Comparison of ENCODE assay signal across 15 cellular contexts in genomic region chr21:34078915-34079314, GRCh38. TPM values are rescaled to one million over a fixed set of nuclear protein-coding genes. Genes with fewer than 3 reads are reported as not detected.
DNase-seq lines count a peak whose midpoint lies in the region; ATAC-seq and TF ChIP-seq lines count a peak whose summit lies in the region.
"Had no signal": no experiment of that assay in that cellular context is flagged by ENCODE, and none has a peak within 500 bp of the region (broad histone marks: within the 10 kb centered on the region; RNA-seq: fewer than 3 reads in every experiment).

No MANE protein-coding gene starts in this region.

- ATAC-seq in left ventricle myocardium superior (peak; percentile 58), Right ventricle myocardium inferior (no peak), HG03342 (IDR thresholded peaks at IDR 0.05; ENCODE audit: unreplicated experiment) (no peak), HG02840 (IDR thresholded peaks at IDR 0.05; ENCODE audit: low FRiP score, unreplicated experiment) (no peak)
- ATAC-seq: foreskin keratinocyte, WTC11 had no signal

- no peak for TF ChIP-seq CTCF in endodermal cell (conservative IDR thresholded peaks at IDR 0.05)

- H3K4me3 ChIP-seq in endodermal cell (ENCODE audit: low read length) = peak overlapping the region; percentile 91
- no peak overlapping the region for H3K4me3 ChIP-seq in subcutaneous abdominal adipose tissue (ENCODE audit: low read depth in 1 of 5, low read length in 5 of 5)
- H3K4me3 ChIP-seq: SJSA1 had no signal

- H3K9me3 ChIP-seq in endodermal cell (ENCODE audit: control insufficient read depth, low read length) = no peaks in the 10 kb centered on the region
- no peaks in the 10 kb centered on the region for H3K9me3 ChIP-seq in subcutaneous abdominal adipose tissue (ENCODE audit: control insufficient read depth in 5 of 5, low read length in 5 of 5)
- H3K9me3 ChIP-seq: SJSA1 had no signal

- no peak overlapping the region for H3K27ac Mint-ChIP-seq in endodermal cell
- H3K27ac Mint-ChIP-seq: WTC11 had no signal

- no peaks in the 10 kb centered on the region for H3K9me3 Mint-ChIP-seq in endodermal cell
- H3K9me3 Mint-ChIP-seq: naive B cell, WTC11 had no signal

- no peaks in the 10 kb centered on the region for H3K27me3 Mint-ChIP-seq in endodermal cell (ENCODE audit: insufficient read depth)
- H3K27me3 Mint-ChIP-seq: naive B cell had no signal

- H3K27ac ChIP-seq in endodermal cell (ENCODE audit: low read depth, low read length) (no peak overlapping the region), subcutaneous abdominal adipose tissue (ENCODE audit: low read depth, low read length) (peak overlapping the region; percentile 39)
- H3K27ac ChIP-seq: foreskin keratinocyte, SJSA1 had no signal

- H3K36me3 ChIP-seq in endodermal cell (ENCODE audit: control insufficient read depth, insufficient read depth, low read length) (peaks cover 68% of the 10 kb centered on the region), subcutaneous abdominal adipose tissue (ENCODE audit: control insufficient read depth in 5 of 5, insufficient read depth in 5 of 5, low read length in 5 of 5) (peaks cover 0 to 4% (median 0%) of the 10 kb centered on the region in 5 donors)

- peaks cover 18% of the 10 kb centered on the region for H3K4me1 ChIP-seq in endodermal cell (ENCODE audit: control insufficient read depth, insufficient read depth, low read length)
- peaks cover 0 to 75% (median 59%) of the 10 kb centered on the region in 5 donors for H3K4me1 ChIP-seq in subcutaneous abdominal adipose tissue (ENCODE audit: control insufficient read depth in 5 of 5, insufficient read depth in 5 of 5, low read length in 5 of 5)

- H3K4me1 Mint-ChIP-seq in endodermal cell = peaks cover 86% of the 10 kb centered on the region

- DNase-seq in left ventricle myocardium superior (no peak), Right ventricle myocardium inferior (ENCODE audit: missing footprints) (no peak), endodermal cell (no peak), NCI-H146 treated with DMSO at 0.1 percent for 48 hours (lab: John Stamatoyannopoulos, UW; ENCODE audit: unreplicated experiment) (no peak)
- DNase-seq in activated CD4-positive, alpha-beta T cell treated with anti-CD3 and anti-CD28 coated beads, Interleukin-2, amount 50 U/mL, for 48 hours = peak; percentile 23 to 34
- DNase-seq: amniotic stem cell, foreskin keratinocyte, naive B cell, NCI-H1694, NCI-H69 had no signal

- H3K4me3 Mint-ChIP-seq in endodermal cell = no peak overlapping the region
- H3K4me3 Mint-ChIP-seq: WTC11 had no signal

- intact Hi-C loops in left ventricle myocardium superior (cut with micrococcal nuclease) = loop anchor here (10.0 kb wide), 1 partner anchor 144 kb away; no protein-coding TSS in a partner anchor
- intact Hi-C loops in Right ventricle myocardium inferior (cut with DNase I) = loop anchor here (2.0 to 5.0 kb wide), 2 partner anchors 48 to 122 kb away; no protein-coding TSS in a partner anchor

- H3K27me3 ChIP-seq in endodermal cell (ENCODE audit: control insufficient read depth, insufficient read depth, low read length, poor library complexity, severe bottlenecking) = no peaks in the 10 kb centered on the region
- no peaks in the 10 kb centered on the region for H3K27me3 ChIP-seq in subcutaneous abdominal adipose tissue (ENCODE audit: control insufficient read depth in 5 of 5, insufficient read depth in 4 of 5, low read length in 5 of 5)
- H3K27me3 ChIP-seq: foreskin keratinocyte, SJSA1 had no signal

- WGBS in endodermal cell (ENCODE audit: insufficient coverage in 1 of 2, insufficient read length in 1 of 2), 2 experiments = 95 to 100% methylated on average over 1 to 2 of the region's 2 CpGs

- H3K36me3 Mint-ChIP-seq in endodermal cell (ENCODE audit: low read depth) = peaks cover 57% of the 10 kb centered on the region

- H3K9ac ChIP-seq in endodermal cell (ENCODE audit: extremely low read depth, low read length, poor library complexity, severe bottlenecking) (no peak overlapping the region), subcutaneous abdominal adipose tissue (ENCODE audit: low read length in 5 of 5) (no peak overlapping the region)

RNA-seq across cellular contexts. Expression of gene MRPS6, which starts 5.5 kb away (rescaled TPM):
- total RNA-seq in left ventricle myocardium superior = 63.0 TPM
- total RNA-seq in Right ventricle myocardium inferior = 72.2 TPM
- 100 to 1,000 TPM; 221 to 282 TPM for total RNA-seq in endodermal cell
- 154 TPM for polyA plus RNA-seq in endodermal cell (2013, experiment 1 of 2)
- polyA plus RNA-seq in endodermal cell (2013, experiment 2 of 2) = 161 TPM

RNA-seq across cellular contexts. Expression of gene SLC5A3, which starts 5.5 kb away (rescaled TPM):
- total RNA-seq in left ventricle myocardium superior = 4.3 TPM
- 6.2 TPM for total RNA-seq in Right ventricle myocardium inferior
- total RNA-seq in endodermal cell = 10 to 100 TPM; 41.9 to 57.2 TPM
- 13.8 TPM for polyA plus RNA-seq in endodermal cell (2013, experiment 1 of 2)
- polyA plus RNA-seq in endodermal cell (2013, experiment 2 of 2) = 13.9 TPM

Comparison
In these comparisons a context has a peak if more than half of its experiments do, and no peak if none do; other contexts are left out.
1. DNase-seq: peak in activated CD4-positive, alpha-beta T cell treated with anti-CD3 and anti-CD28 coated beads, Interleukin-2, amount 50 U/mL, for 48 hours (2 of 2); none in left ventricle myocardium superior (single experiment), Right ventricle myocardium inferior (single experiment), endodermal cell (single experiment) and NCI-H146 treated with DMSO at 0.1 percent for 48 hours (single experiment).